In genomic region chr3:18344306-18345014, GRCh38 we compare ENCODE assay signal across 23 cellular contexts.
A peak's percentile ranks its signal among the peaks of the same experiment; 100 is the strongest.
DNase-seq lines count a peak whose midpoint lies in the region; ATAC-seq, FAIRE-seq and TF ChIP-seq lines count a peak whose summit lies in the region.
"Had no signal": no experiment of that assay in that cellular context is flagged by ENCODE, and none has a peak within 500 bp of the region (broad histone marks: within the 10 kb centered on the region; RNA-seq: fewer than 3 reads in every experiment).

No MANE protein-coding gene starts in this region.

- peaks cover 10% of the 10 kb centered on the region for H3K4me1 ChIP-seq in CD8-positive, alpha-beta T cell (ENCODE audit: insufficient read depth, low read length)
- H3K4me1 ChIP-seq in GM23338 (ENCODE audit: insufficient read depth): peaks cover 69% of the 10 kb centered on the region
- H3K4me1 ChIP-seq: right lobe of liver, SJCRH30, thyroid gland had no signal

- H3K4me3 ChIP-seq in CD8-positive, alpha-beta T cell (ENCODE audit: low read depth, low read length): no peak overlapping the region
- H3K4me3 ChIP-seq in GM23338: peak overlapping the region; percentile 11
- H3K4me3 ChIP-seq: GM23248, right lobe of liver, SJCRH30, thyroid gland had no signal

- intact Hi-C loops in CD8-positive, alpha-beta T cell (cut with DNase I, micrococcal nuclease): no loop called here

- H3K9me2 ChIP-seq in GM23338 (ENCODE audit: insufficient read depth): no peaks in the 10 kb centered on the region

- H2AFZ ChIP-seq in GM23338: no peak overlapping the region
- H2AFZ ChIP-seq: GM23248 had no signal

- H3K27me3 Mint-ChIP-seq in CD8-positive, alpha-beta T cell (ENCODE audit: low read depth): no peaks in the 10 kb centered on the region
- H3K27me3 Mint-ChIP-seq in GM23338 (ENCODE audit: insufficient read depth, low read depth, poor library complexity): peaks cover 3% of the 10 kb centered on the region
- H3K27me3 Mint-ChIP-seq in T-helper 2 cell treated with Interferon-gamma antibody and Interleukin-4, amounts not matched to agents 5 μg/mL and 100 μg/mL, for 36 hours (ENCODE audit: low read depth): peaks cover 20% of the 10 kb centered on the region
- H3K27me3 Mint-ChIP-seq in mesothelial cell of epicardium (ENCODE audit: low read depth): no peaks in the 10 kb centered on the region
- H3K27me3 Mint-ChIP-seq: brain; CD4-positive, CD25-positive, alpha-beta regulatory T cell had no signal

- H3K36me3 Mint-ChIP-seq in CD8-positive, alpha-beta T cell: peaks cover 18% of the 10 kb centered on the region
- H3K36me3 Mint-ChIP-seq in GM23338 (ENCODE audit: low read depth) (peaks cover 8% of the 10 kb centered on the region; the same call in 2 of the 3 replicates), mesothelial cell of epicardium (peaks cover 7% of the 10 kb centered on the region)
- peaks cover 18% of the 10 kb centered on the region for H3K36me3 Mint-ChIP-seq in T-helper 2 cell treated with Interferon-gamma antibody and Interleukin-4, amounts not matched to agents 5 μg/mL and 100 μg/mL, for 36 hours (ENCODE audit: low read depth)

- peak overlapping the region; percentile 27 for H3K27ac Mint-ChIP-seq in CD8-positive, alpha-beta T cell
- H3K27ac Mint-ChIP-seq in GM23338 (peak overlapping the region; percentile 97), mesothelial cell of epicardium (no peak overlapping the region)
- peak overlapping the region; percentile 7 for H3K27ac Mint-ChIP-seq in T-helper 2 cell treated with Interferon-gamma antibody and Interleukin-4, amounts not matched to agents 5 μg/mL and 100 μg/mL, for 36 hours
- H3K27ac Mint-ChIP-seq: brain; CD4-positive, CD25-positive, alpha-beta regulatory T cell had no signal

- H3K9me3 Mint-ChIP-seq in CD8-positive, alpha-beta T cell: no peaks in the 10 kb centered on the region
- no peaks in the 10 kb centered on the region for H3K9me3 Mint-ChIP-seq in GM23338
- H3K9me3 Mint-ChIP-seq in T-helper 2 cell treated with Interferon-gamma antibody and Interleukin-4, amounts not matched to agents 5 μg/mL and 100 μg/mL, for 36 hours: no peaks in the 10 kb centered on the region
- H3K9me3 Mint-ChIP-seq in mesothelial cell of epicardium: no peaks in the 10 kb centered on the region
- H3K9me3 Mint-ChIP-seq: brain; CD4-positive, CD25-positive, alpha-beta regulatory T cell had no signal

- H3F3A ChIP-seq in GM23338 (replicated peaks; ENCODE audit: low read depth): no peaks in the 10 kb centered on the region

- no peaks in the 10 kb centered on the region for H3K27me3 ChIP-seq in CD8-positive, alpha-beta T cell (ENCODE audit: insufficient read depth, low read length)
- no peaks in the 10 kb centered on the region for H3K27me3 ChIP-seq in GM23338 (ENCODE audit: insufficient read depth)
- H3K27me3 ChIP-seq: right lobe of liver, SJCRH30, thyroid gland had no signal

- H3K4me2 ChIP-seq in GM23338: peak overlapping the region; percentile 66

- no peaks in the 10 kb centered on the region for H3K9me3 ChIP-seq in CD8-positive, alpha-beta T cell (ENCODE audit: low read length)
- H3K9me3 ChIP-seq: right lobe of liver, SJCRH30, thyroid gland had no signal

- no peaks in the 10 kb centered on the region for H4K20me1 ChIP-seq in GM23338 (replicated peaks; ENCODE audit: insufficient read depth)

- POLR2A ChIA-PET in CD8-positive, alpha-beta T cell (lab: Charles Lee): no interaction called here

- peaks cover 5% of the 10 kb centered on the region for H3K36me3 ChIP-seq in CD8-positive, alpha-beta T cell (ENCODE audit: insufficient read depth, low read length)
- H3K36me3 ChIP-seq in GM23338 (ENCODE audit: insufficient read depth): no peaks in the 10 kb centered on the region
- H3K36me3 ChIP-seq: SJCRH30 had no signal

- peak; percentile 66 for FAIRE-seq in islet of Langerhans (lab: Jason Lieb, UNC)

- no peak for DNase-seq in CD8-positive, alpha-beta T cell
- DNase-seq in GM23338 (ENCODE audit: low spot score) (peak; percentile 68), mesothelial cell of epicardium (ENCODE audit: low spot score in 2 of 2, unreplicated experiment in 2 of 2) (no peak), midbrain (lab: John Stamatoyannopoulos, UW) (no peak)
- no peak for DNase-seq in T-helper 2 cell treated with Interferon-gamma antibody and Interleukin-4, amounts not matched to agents 5 μg/mL and 100 μg/mL, for 36 hours (ENCODE audit: low spot score)
- DNase-seq: activated CD4-positive, alpha-beta T cell treated with anti-CD3 and anti-CD28 coated beads for 1 hour; GM23248; head of caudate nucleus; Kasumi-1; NCI-H1694; NCI-H526 treated with DMSO at 0.1 percent for 48 hours; right lobe of liver; SJCRH30; stimulated activated CD4-positive, alpha-beta T cell treated with anti-CD3 and anti-CD28 coated beads, Interleukin-12 subunit alpha, Interleukin-12 subunit beta, amount 100 ng/mL, for 4 hours; stimulated activated CD4-positive, alpha-beta T cell treated with anti-CD3 and anti-CD28 coated beads, Interleukin-4, amount 100 ng/mL, for 24 hours; stimulated activated naive CD4-positive, alpha-beta T cell treated with Interleukin-2 at 50 U/mL for 16 hours; thyroid gland had no signal

- no peak overlapping the region for H3K4me3 Mint-ChIP-seq in CD8-positive, alpha-beta T cell
- peak overlapping the region; percentile 54 for H3K4me3 Mint-ChIP-seq in GM23338
- H3K4me3 Mint-ChIP-seq in T-helper 2 cell treated with Interferon-gamma antibody and Interleukin-4, amounts not matched to agents 5 μg/mL and 100 μg/mL, for 36 hours: no peak overlapping the region
- H3K4me3 Mint-ChIP-seq in mesothelial cell of epicardium: no peak overlapping the region
- H3K4me3 Mint-ChIP-seq: brain; CD4-positive, CD25-positive, alpha-beta regulatory T cell; neural crest cell had no signal

- H3K27ac ChIP-seq in CD8-positive, alpha-beta T cell (ENCODE audit: low read depth, low read length): no peak overlapping the region
- H3K27ac ChIP-seq in GM23338 (ENCODE audit: low read depth): peak overlapping the region; percentile 94
- H3K27ac ChIP-seq: epithelial cell of prostate, GM23248, right lobe of liver, SJCRH30, thyroid gland had no signal

- CTCF ChIA-PET in CD8-positive, alpha-beta T cell (lab: Charles Lee): interaction anchor here (0.7 kb wide), 1 partner anchor 301 kb away, joined by 3 read pairs; no protein-coding TSS in a partner anchor

- no peaks in the 10 kb centered on the region for H3K79me2 ChIP-seq in GM23338 (replicated peaks; ENCODE audit: insufficient read depth)

- H3K4me1 Mint-ChIP-seq in CD8-positive, alpha-beta T cell (ENCODE audit: low read depth): peaks cover 30% of the 10 kb centered on the region
- H3K4me1 Mint-ChIP-seq in GM23338: peaks cover 78% of the 10 kb centered on the region
- H3K4me1 Mint-ChIP-seq in T-helper 2 cell treated with Interferon-gamma antibody and Interleukin-4, amounts not matched to agents 5 μg/mL and 100 μg/mL, for 36 hours (ENCODE audit: low read depth): peaks cover 7% of the 10 kb centered on the region
- H3K4me1 Mint-ChIP-seq in mesothelial cell of epicardium: peaks cover 12% of the 10 kb centered on the region
- H3K4me1 Mint-ChIP-seq: brain had no signal

- peak; percentile 26 for ATAC-seq in CD8-positive, alpha-beta T cell
- peak; percentile 76 for ATAC-seq in GM23338
- ATAC-seq in GM19463 (IDR thresholded peaks at IDR 0.05; ENCODE audit: unreplicated experiment): no peak
- ATAC-seq: right lobe of liver had no signal

- TF ChIP-seq CTCF in CD8-positive, alpha-beta T cell (IDR thresholded peaks at IDR 0.05): no peak
- TF ChIP-seq CTCF in GM23338 (conservative IDR thresholded peaks at IDR 0.05; ENCODE audit: low read depth in 2 of 2) (no peak), mesothelial cell of epicardium (IDR thresholded peaks at IDR 0.05; ENCODE audit: unreplicated experiment) (no peak)

TF ChIP-seq in GM23338, 12 proteins besides CTCF, POLR2A, EP300 and RAD21:
- TF ChIP-seq EZH2phosphoT487 (IDR thresholded peaks at IDR 0.05; ENCODE audit: unreplicated experiment) (no peak), NANOG (IDR thresholded peaks at IDR 0.05; ENCODE audit: borderline replicate concordance) (peak; percentile 91)
